Comparison of ENCODE assay signal across 8 cellular contexts in genomic region chr17:48241131-48241591, GRCh38.
DNase-seq lines count a peak whose midpoint lies in the region; ATAC-seq and TF ChIP-seq lines count a peak whose summit lies in the region.

No MANE protein-coding gene starts in this region.

- peaks cover 89% of the 10 kb centered on the region for H3K4me1 Mint-ChIP-seq in CD4-positive, alpha-beta T cell (ENCODE audit: low read depth)

- peak overlapping the region; percentile 69 for H3K4me2 ChIP-seq in fibroblast of lung (ENCODE audit: extremely low read depth, insufficient read depth, low read length)

- peak overlapping the region; percentile 18 for H3K27ac Mint-ChIP-seq in CD4-positive, alpha-beta T cell

- intact Hi-C loops in CD4-positive, alpha-beta T cell (cut with DNase I, micrococcal nuclease): no loop called here
- intact Hi-C loops in sigmoid colon (cut with DNase I): no loop called here

- no peak overlapping the region for H2AFZ ChIP-seq in fibroblast of lung (ENCODE audit: low read length)

- no peak for ATAC-seq in CD4-positive, alpha-beta T cell (ENCODE audit: poor library complexity)
- ATAC-seq in GM19025 (IDR thresholded peaks at IDR 0.05; ENCODE audit: low read depth, unreplicated experiment) (peak; percentile 88), HG03103 (IDR thresholded peaks at IDR 0.05; ENCODE audit: low read depth, unreplicated experiment) (peak; percentile 88), RWPE2 (ENCODE audit: low read depth) (peak; percentile 31; the same call in 2 of the 3 replicates)

- TF ChIP-seq EP300 in sigmoid colon (IDR thresholded peaks at IDR 0.05): no peak

- peaks cover 21% of the 10 kb centered on the region for H3K36me3 Mint-ChIP-seq in CD4-positive, alpha-beta T cell (ENCODE audit: low read depth)

- CTCF ChIA-PET in CD4-positive, alpha-beta T cell (lab: Charles Lee): no interaction called here

- H3K9ac ChIP-seq in fibroblast of lung (ENCODE audit: insufficient read depth, low read length): no peak overlapping the region

- no peaks in the 10 kb centered on the region for H3K27me3 ChIP-seq in CD4-positive, alpha-beta T cell (ENCODE audit: control insufficient read depth, insufficient read depth, low read length)
- H3K27me3 ChIP-seq in RWPE2 (ENCODE audit: insufficient read depth, poor library complexity, severe bottlenecking): no peaks in the 10 kb centered on the region
- H3K27me3 ChIP-seq in fibroblast of lung (ENCODE audit: control insufficient read depth, insufficient read depth, low read length): no peaks in the 10 kb centered on the region
- no peaks in the 10 kb centered on the region for H3K27me3 ChIP-seq in sigmoid colon

- H3K79me2 ChIP-seq in fibroblast of lung (ENCODE audit: control insufficient read depth, insufficient read depth, low read length): no peaks in the 10 kb centered on the region

- H3K4me3 ChIP-seq in RWPE2 (ENCODE audit: severe bottlenecking) (no peak overlapping the region), fibroblast of lung (replicated peaks in 1 of 4; ENCODE audit: control extremely low read depth in 1 of 4, insufficient read depth in 1 of 4, low read depth in 3 of 4, low read length in 4 of 4) (no peak overlapping the region), sigmoid colon (no peak overlapping the region)

- no peaks in the 10 kb centered on the region for H4K20me1 ChIP-seq in fibroblast of lung (ENCODE audit: control insufficient read depth, extremely low read depth, insufficient read depth, low read length)

- H3K4me3 Mint-ChIP-seq in CD4-positive, alpha-beta T cell: no peak overlapping the region

- no peak for DNase-seq in CD4-positive, alpha-beta T cell
- DNase-seq in RWPE2 (ENCODE audit: low spot score) (no peak), fibroblast of lung (ENCODE audit: low read depth in 2 of 2) (peak; percentile 66 to 82), sigmoid colon (peak; percentile 62), cerebellum (ENCODE audit: low spot score) (no peak)
- no peak for DNase-seq in stimulated activated CD4-positive, alpha-beta T cell treated with anti-CD3 and anti-CD28 coated beads, Interleukin-4, amount 100 ng/mL, for 1 hour

- H3K9me3 Mint-ChIP-seq in CD4-positive, alpha-beta T cell: no peaks in the 10 kb centered on the region

- WGBS in sigmoid colon, 2 donors: 24 to 52% methylated on average over 1 of the region's 1 CpG

- no peaks in the 10 kb centered on the region for H3K27me3 Mint-ChIP-seq in CD4-positive, alpha-beta T cell

- H3K27ac ChIP-seq in CD4-positive, alpha-beta T cell (ENCODE audit: low read depth, low read length): no peak overlapping the region
- peak overlapping the region; percentile 64 for H3K27ac ChIP-seq in RWPE2 (ENCODE audit: poor library complexity, severe bottlenecking)
- peak overlapping the region; percentile 13 for H3K27ac ChIP-seq in fibroblast of lung (ENCODE audit: insufficient read depth, low read length)
- H3K27ac ChIP-seq in sigmoid colon: peak overlapping the region in 2 of 4 donors; percentile 15 to 32

- H3K36me3 ChIP-seq in RWPE2 (ENCODE audit: low read depth): no peaks in the 10 kb centered on the region
- H3K36me3 ChIP-seq in fibroblast of lung (ENCODE audit: control insufficient read depth, insufficient read depth, low read length): no peaks in the 10 kb centered on the region
- H3K36me3 ChIP-seq in sigmoid colon: no peaks in the 10 kb centered on the region

- H3K4me1 ChIP-seq in RWPE2 (ENCODE audit: insufficient read depth, poor library complexity, severe bottlenecking) (peaks cover 64% of the 10 kb centered on the region), fibroblast of lung (ENCODE audit: control insufficient read depth, extremely low read depth, insufficient read depth, low read length) (peaks cover 17% of the 10 kb centered on the region), sigmoid colon (peaks cover 0 to 13% (median 9%) of the 10 kb centered on the region in 4 donors)

- no peak for TF ChIP-seq POLR2A in sigmoid colon (IDR thresholded peaks at IDR 0.05)

- TF ChIP-seq CTCF in CD4-positive, alpha-beta T cell (IDR thresholded peaks at IDR 0.05): no peak
- TF ChIP-seq CTCF in RWPE2 (IDR thresholded peaks at IDR 0.05; ENCODE audit: poor library complexity, severe bottlenecking): no peak
- TF ChIP-seq CTCF in fibroblast of lung (conservative IDR thresholded peaks at IDR 0.05 in 1 of 2, IDR thresholded peaks at IDR 0.05 in 1 of 2; ENCODE audit: low read depth in 1 of 2, low read length in 2 of 2): no peak
- no peak for TF ChIP-seq CTCF in sigmoid colon (IDR thresholded peaks at IDR 0.05)

- no peaks in the 10 kb centered on the region for H3K9me3 ChIP-seq in CD4-positive, alpha-beta T cell (ENCODE audit: control insufficient read depth, low read length)
- H3K9me3 ChIP-seq in RWPE2 (ENCODE audit: severe bottlenecking) (no peaks in the 10 kb centered on the region), fibroblast of lung (ENCODE audit: control insufficient read depth, insufficient read depth, low read depth, low read length) (no peaks in the 10 kb centered on the region), sigmoid colon (no peaks in the 10 kb centered on the region)

- POLR2A ChIA-PET in CD4-positive, alpha-beta T cell (lab: Charles Lee): interaction anchor here (1.0 kb wide), 1 partner anchor 11 kb away, joined by 3 read pairs; no protein-coding TSS in a partner anchor

Comparison
In these comparisons a context has a peak if more than half of its experiments do, and no peak if none do; other contexts are left out.
1. DNase-seq: peak in fibroblast of lung (2 of 2) and sigmoid colon (single experiment); none in CD4-positive, alpha-beta T cell (0 of 10), RWPE2 (single experiment), cerebellum (single experiment) and stimulated activated CD4-positive, alpha-beta T cell treated with anti-CD3 and anti-CD28 coated beads, Interleukin-4, amount 100 ng/mL, for 1 hour (single experiment).